In the genomic region with DNA sequence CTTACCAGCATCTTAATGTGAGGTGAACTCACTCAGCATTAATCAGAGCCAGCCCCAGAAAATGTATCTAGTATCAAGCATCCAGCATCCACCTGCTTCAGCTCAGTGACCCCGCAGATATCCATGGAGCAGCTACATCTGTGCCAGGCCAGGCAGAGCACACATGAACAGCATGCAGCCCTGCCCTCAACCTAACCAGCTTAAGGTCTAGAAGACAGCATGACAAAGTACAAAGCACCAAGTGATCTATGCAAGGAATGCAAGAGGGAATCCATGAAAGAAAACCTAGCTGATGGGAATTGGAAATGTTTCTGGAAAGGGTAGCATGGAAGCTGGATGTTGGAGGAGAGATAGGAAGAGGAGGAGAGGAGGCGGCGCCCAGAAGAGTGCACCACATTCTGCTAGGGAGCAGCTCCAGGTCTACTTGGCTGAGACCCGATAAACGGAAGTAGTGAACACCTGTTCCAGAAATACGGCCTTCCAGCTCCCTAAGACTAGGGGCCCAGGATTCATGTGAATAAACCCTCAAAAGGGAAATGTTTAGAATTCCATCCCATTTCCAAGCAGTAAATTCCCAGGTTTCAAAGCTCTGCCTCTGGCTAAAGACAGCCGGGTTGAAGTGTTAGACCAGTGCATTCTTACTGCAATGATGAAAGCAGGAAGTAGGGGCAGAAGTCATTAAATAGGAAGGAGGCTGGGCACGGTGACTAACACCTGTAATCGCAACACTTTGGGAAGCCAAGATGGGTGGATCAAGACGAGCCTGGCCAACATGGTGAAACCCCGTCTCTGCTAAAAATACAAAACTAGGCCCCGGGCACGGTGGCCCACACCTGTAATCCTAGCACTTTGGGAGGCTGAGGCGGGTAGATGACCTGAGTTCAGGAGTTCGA, we compare ENCODE assay signal across 1 cellular context.
TF ChIP-seq lines count a peak whose summit lies in the region.

No MANE protein-coding gene starts in this region.

TF ChIP-seq in HEK293T, 16 proteins besides CTCF, POLR2A, EP300 and RAD21 (continued from another document):
- TF ChIP-seq, protein P1, sequence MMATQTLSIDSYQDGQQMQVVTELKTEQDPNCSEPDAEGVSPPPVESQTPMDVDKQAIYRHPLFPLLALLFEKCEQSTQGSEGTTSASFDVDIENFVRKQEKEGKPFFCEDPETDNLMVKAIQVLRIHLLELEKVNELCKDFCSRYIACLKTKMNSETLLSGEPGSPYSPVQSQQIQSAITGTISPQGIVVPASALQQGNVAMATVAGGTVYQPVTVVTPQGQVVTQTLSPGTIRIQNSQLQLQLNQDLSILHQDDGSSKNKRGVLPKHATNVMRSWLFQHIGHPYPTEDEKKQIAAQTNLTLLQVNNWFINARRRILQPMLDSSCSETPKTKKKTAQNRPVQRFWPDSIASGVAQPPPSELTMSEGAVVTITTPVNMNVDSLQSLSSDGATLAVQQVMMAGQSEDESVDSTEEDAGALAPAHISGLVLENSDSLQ (IDR thresholded peaks at IDR 0.05) = no peak
- TF ChIP-seq L3MBTL2 (conservative IDR thresholded peaks at IDR 0.05) (no peak), LEF1 (IDR thresholded peaks at IDR 0.05; ENCODE audit: borderline replicate concordance) (no peak), ELF4 (IDR thresholded peaks at IDR 0.05) (no peak), ARNT (IDR thresholded peaks at IDR 0.05) (no peak)
